In genomic region chr1:18847723-18848122, GRCh38 we compare ENCODE assay signal across 6 cellular contexts. TPM values are rescaled to one million over a fixed set of nuclear protein-coding genes. Genes with fewer than 3 reads are reported as not detected.
"Had no signal": no experiment of that assay in that cellular context is flagged by ENCODE, and none has a peak within 500 bp of the region (broad histone marks: within the 10 kb centered on the region; RNA-seq: fewer than 3 reads in every experiment).

No MANE protein-coding gene starts in this region.

RNA-seq across cellular contexts. Expression of gene TAS1R2, which starts 11.7 kb away (rescaled TPM):
- total RNA-seq: GM23248, GM23338, H1, H4, H9, HFFc6 had no signal
- polyA plus RNA-seq: GM23248, GM23338, H1 had no signal
